ENCODE assay signal across 1 cellular context in the genomic region with DNA sequence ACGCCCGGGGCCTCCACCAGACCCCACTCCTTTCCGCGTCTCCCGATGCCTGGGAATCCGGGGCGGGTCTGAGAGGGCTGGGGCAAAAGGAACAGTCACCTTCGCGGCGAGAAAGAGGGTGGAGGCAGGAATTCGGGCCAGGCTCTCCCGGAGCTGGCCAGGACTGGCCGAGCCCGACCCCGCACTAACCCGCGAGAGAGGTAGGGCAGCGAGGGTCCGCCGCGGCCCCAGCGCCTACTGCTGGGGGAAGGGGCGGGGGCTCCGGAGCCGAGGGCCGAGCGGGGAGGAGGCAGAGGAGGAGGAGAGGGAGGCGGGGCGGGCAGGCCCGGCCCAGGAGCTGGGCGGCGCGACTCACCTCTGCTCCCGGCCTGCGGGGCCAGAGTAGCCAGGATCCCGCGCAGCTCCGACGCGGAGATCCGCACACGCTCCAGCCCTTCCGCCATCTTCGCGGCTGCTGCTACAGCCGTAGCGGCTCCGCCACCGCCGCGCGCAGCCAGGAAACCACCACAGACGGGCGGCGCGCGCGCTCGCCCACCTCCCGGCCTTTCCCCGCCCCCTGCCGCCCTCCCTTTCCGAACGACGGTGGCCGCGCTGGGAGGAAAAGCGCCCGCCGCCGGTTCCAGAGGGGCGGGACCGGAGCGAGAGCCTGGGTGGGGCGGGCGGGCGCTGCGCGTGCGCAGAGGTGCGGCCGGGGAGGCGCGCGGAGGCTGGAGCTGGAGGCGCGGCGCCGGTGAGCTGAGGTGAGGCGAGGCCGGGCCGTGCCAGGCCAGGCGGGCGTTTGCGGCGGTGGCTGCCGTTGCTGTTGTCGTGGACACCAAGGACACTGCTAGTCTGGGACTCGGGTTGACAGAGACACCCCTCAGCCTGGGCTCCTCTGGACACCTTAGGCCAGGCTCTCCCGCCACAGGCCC.
A peak's percentile ranks its signal among the peaks of the same experiment; 100 is the strongest.
TF ChIP-seq lines count a peak whose summit lies in the region.

A gene (minus strand): TSS at position 508 of the 911 bp plus-strand sequence. CDS start 65 bp downstream, at position 443.
A gene with protein sequence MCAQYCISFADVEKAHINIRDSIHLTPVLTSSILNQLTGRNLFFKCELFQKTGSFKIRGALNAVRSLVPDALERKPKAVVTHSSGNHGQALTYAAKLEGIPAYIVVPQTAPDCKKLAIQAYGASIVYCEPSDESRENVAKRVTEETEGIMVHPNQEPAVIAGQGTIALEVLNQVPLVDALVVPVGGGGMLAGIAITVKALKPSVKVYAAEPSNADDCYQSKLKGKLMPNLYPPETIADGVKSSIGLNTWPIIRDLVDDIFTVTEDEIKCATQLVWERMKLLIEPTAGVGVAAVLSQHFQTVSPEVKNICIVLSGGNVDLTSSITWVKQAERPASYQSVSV (plus strand): TSS at position 673 of the 911 bp plus-strand sequence. CDS start 11,611 bp downstream, outside the sequence.

TF ChIP-seq in HepG2, 621 proteins besides CTCF, POLR2A, EP300 and RAD21 (continued from another document and continues in another):
- TF ChIP-seq ZBTB8A (CRISPR knock-in tag; IDR thresholded peaks at IDR 0.05; ENCODE audit: borderline replicate concordance, low read depth) (no peak), KLF9 (CRISPR knock-in tag; IDR thresholded peaks at IDR 0.05; ENCODE audit: low read depth) (no peak), MED13 (CRISPR knock-in tag; IDR thresholded peaks at IDR 0.05) (no peak), ZNF260 (CRISPR knock-in tag; IDR thresholded peaks at IDR 0.05; ENCODE audit: borderline replicate concordance, low read depth) (no peak), REPIN1 (CRISPR knock-in tag; IDR thresholded peaks at IDR 0.05; ENCODE audit: borderline replicate concordance, low read depth) (peak; percentile 71; the same call in 1 of the 2 replicates), HDAC6 (IDR thresholded peaks at IDR 0.05; ENCODE audit: low read depth, low read length) (no peak), PHF21A (CRISPR knock-in tag; IDR thresholded peaks at IDR 0.05) (0 out of 2 replicates have a peak, but pooled peaks have one; percentile 30), JDP2 (CRISPR knock-in tag; IDR thresholded peaks at IDR 0.05; ENCODE audit: borderline replicate concordance) (no peak), RARG (CRISPR knock-in tag; IDR thresholded peaks at IDR 0.05; ENCODE audit: low read depth) (no peak), PITX1 (CRISPR knock-in tag; IDR thresholded peaks at IDR 0.05) (no peak), TCF7 (IDR thresholded peaks at IDR 0.05; ENCODE audit: low read depth) (no peak), CCDC6 (CRISPR knock-in tag; IDR thresholded peaks at IDR 0.05) (0 out of 2 replicates have a peak, but pooled peaks have one; percentile 31), KDM1A (CRISPR knock-in tag; IDR thresholded peaks at IDR 0.05) (no peak), ARID2 (CRISPR knock-in tag; IDR thresholded peaks at IDR 0.05; ENCODE audit: borderline replicate concordance) (no peak), FIP1L1 (IDR thresholded peaks at IDR 0.05; ENCODE audit: borderline replicate concordance, insufficient read depth, low read depth, low read length) (no peak), ZNF329 (CRISPR knock-in tag; IDR thresholded peaks at IDR 0.05; ENCODE audit: low read depth) (peak; percentile 71; the same call in 1 of the 2 replicates), ETV5 (CRISPR knock-in tag; IDR thresholded peaks at IDR 0.05; ENCODE audit: borderline replicate concordance) (no peak), AGO2 (optimal IDR thresholded peaks at IDR 0.05; ENCODE audit: low read depth, low read length) (no peak), TEAD2 (CRISPR knock-in tag; IDR thresholded peaks at IDR 0.05) (no peak)
- TF ChIP-seq, protein P1, sequence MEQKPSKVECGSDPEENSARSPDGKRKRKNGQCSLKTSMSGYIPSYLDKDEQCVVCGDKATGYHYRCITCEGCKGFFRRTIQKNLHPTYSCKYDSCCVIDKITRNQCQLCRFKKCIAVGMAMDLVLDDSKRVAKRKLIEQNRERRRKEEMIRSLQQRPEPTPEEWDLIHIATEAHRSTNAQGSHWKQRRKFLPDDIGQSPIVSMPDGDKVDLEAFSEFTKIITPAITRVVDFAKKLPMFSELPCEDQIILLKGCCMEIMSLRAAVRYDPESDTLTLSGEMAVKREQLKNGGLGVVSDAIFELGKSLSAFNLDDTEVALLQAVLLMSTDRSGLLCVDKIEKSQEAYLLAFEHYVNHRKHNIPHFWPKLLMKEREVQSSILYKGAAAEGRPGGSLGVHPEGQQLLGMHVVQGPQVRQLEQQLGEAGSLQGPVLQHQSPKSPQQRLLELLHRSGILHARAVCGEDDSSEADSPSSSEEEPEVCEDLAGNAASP (CRISPR knock-in tag; IDR thresholded peaks at IDR 0.05; ENCODE audit: borderline replicate concordance), result no peak
- TF ChIP-seq, protein P2, sequence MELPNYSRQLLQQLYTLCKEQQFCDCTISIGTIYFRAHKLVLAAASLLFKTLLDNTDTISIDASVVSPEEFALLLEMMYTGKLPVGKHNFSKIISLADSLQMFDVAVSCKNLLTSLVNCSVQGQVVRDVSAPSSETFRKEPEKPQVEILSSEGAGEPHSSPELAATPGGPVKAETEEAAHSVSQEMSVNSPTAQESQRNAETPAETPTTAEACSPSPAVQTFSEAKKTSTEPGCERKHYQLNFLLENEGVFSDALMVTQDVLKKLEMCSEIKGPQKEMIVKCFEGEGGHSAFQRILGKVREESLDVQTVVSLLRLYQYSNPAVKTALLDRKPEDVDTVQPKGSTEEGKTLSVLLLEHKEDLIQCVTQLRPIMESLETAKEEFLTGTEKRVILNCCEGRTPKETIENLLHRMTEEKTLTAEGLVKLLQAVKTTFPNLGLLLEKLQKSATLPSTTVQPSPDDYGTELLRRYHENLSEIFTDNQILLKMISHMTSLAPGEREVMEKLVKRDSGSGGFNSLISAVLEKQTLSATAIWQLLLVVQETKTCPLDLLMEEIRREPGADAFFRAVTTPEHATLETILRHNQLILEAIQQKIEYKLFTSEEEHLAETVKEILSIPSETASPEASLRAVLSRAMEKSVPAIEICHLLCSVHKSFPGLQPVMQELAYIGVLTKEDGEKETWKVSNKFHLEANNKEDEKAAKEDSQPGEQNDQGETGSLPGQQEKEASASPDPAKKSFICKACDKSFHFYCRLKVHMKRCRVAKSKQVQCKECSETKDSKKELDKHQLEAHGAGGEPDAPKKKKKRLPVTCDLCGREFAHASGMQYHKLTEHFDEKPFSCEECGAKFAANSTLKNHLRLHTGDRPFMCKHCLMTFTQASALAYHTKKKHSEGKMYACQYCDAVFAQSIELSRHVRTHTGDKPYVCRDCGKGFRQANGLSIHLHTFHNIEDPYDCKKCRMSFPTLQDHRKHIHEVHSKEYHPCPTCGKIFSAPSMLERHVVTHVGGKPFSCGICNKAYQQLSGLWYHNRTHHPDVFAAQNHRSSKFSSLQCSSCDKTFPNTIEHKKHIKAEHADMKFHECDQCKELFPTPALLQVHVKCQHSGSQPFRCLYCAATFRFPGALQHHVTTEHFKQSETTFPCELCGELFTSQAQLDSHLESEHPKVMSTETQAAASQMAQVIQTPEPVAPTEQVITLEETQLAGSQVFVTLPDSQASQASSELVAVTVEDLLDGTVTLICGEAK (IDR thresholded peaks at IDR 0.05), result no peak
- TF ChIP-seq, protein P2 (CRISPR knock-in tag; IDR thresholded peaks at IDR 0.05), result peak; percentile 47; the same call in 1 of the 2 replicates
- TF ChIP-seq, protein P3, sequence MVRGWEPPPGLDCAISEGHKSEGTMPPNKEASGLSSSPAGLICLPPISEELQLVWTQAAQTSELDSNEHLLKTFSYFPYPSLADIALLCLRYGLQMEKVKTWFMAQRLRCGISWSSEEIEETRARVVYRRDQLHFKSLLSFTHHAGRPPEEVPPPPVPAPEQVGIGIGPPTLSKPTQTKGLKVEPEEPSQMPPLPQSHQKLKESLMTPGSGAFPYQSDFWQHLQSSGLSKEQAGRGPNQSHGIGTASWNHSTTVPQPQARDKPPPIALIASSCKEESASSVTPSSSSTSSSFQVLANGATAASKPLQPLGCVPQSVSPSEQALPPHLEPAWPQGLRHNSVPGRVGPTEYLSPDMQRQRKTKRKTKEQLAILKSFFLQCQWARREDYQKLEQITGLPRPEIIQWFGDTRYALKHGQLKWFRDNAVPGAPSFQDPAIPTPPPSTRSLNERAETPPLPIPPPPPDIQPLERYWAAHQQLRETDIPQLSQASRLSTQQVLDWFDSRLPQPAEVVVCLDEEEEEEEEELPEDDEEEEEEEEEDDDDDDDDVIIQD (CRISPR knock-in tag; IDR thresholded peaks at IDR 0.05; ENCODE audit: low read depth), result no peak
- TF ChIP-seq, protein P4, sequence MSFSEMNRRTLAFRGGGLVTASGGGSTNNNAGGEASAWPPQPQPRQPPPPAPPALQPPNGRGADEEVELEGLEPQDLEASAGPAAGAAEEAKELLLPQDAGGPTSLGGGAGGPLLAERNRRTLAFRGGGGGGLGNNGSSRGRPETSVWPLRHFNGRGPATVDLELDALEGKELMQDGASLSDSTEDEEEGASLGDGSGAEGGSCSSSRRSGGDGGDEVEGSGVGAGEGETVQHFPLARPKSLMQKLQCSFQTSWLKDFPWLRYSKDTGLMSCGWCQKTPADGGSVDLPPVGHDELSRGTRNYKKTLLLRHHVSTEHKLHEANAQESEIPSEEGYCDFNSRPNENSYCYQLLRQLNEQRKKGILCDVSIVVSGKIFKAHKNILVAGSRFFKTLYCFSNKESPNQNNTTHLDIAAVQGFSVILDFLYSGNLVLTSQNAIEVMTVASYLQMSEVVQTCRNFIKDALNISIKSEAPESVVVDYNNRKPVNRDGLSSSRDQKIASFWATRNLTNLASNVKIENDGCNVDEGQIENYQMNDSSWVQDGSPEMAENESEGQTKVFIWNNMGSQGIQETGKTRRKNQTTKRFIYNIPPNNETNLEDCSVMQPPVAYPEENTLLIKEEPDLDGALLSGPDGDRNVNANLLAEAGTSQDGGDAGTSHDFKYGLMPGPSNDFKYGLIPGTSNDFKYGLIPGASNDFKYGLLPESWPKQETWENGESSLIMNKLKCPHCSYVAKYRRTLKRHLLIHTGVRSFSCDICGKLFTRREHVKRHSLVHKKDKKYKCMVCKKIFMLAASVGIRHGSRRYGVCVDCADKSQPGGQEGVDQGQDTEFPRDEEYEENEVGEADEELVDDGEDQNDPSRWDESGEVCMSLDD (CRISPR knock-in tag; IDR thresholded peaks at IDR 0.05; ENCODE audit: borderline replicate concordance), result 0 out of 2 replicates have a peak, but pooled peaks have one; percentile 27
- TF ChIP-seq, protein P5, sequence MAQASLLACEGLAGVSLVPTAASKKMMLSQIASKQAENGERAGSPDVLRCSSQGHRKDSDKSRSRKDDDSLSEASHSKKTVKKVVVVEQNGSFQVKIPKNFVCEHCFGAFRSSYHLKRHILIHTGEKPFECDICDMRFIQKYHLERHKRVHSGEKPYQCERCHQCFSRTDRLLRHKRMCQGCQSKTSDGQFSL (CRISPR knock-in tag; IDR thresholded peaks at IDR 0.05), result no peak
- TF ChIP-seq, protein P6, sequence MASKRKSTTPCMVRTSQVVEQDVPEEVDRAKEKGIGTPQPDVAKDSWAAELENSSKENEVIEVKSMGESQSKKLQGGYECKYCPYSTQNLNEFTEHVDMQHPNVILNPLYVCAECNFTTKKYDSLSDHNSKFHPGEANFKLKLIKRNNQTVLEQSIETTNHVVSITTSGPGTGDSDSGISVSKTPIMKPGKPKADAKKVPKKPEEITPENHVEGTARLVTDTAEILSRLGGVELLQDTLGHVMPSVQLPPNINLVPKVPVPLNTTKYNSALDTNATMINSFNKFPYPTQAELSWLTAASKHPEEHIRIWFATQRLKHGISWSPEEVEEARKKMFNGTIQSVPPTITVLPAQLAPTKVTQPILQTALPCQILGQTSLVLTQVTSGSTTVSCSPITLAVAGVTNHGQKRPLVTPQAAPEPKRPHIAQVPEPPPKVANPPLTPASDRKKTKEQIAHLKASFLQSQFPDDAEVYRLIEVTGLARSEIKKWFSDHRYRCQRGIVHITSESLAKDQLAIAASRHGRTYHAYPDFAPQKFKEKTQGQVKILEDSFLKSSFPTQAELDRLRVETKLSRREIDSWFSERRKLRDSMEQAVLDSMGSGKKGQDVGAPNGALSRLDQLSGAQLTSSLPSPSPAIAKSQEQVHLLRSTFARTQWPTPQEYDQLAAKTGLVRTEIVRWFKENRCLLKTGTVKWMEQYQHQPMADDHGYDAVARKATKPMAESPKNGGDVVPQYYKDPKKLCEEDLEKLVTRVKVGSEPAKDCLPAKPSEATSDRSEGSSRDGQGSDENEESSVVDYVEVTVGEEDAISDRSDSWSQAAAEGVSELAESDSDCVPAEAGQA (IDR thresholded peaks at IDR 0.05; ENCODE audit: low read depth), result 0 out of 2 replicates have a peak, but pooled peaks have one; percentile 17
- TF ChIP-seq, protein P6 (CRISPR knock-in tag; IDR thresholded peaks at IDR 0.05; ENCODE audit: borderline replicate concordance), result no peak
